In genomic region chr1:42052300-42052699, GRCh38 we compare ENCODE assay signal across 27 cellular contexts.
"Had no signal": no experiment of that assay in that cellular context is flagged by ENCODE, and none has a peak within 500 bp of the region (broad histone marks: within the 10 kb centered on the region; RNA-seq: fewer than 3 reads in every experiment).

No MANE protein-coding gene starts in this region.

- H3K27me3 ChIP-seq: ascending aorta, heart left ventricle, left lung, right atrium auricular region, tibial nerve, uterus had no signal

- H3K27ac Mint-ChIP-seq: activated naive CD4-positive, alpha-beta T cell treated with anti-CD3 and anti-CD28 coated beads, Interleukin-2, amount 10 ng/mL, durations not matched to agents 7 days and 5 days; activated naive CD8-positive, alpha-beta T cell treated with anti-CD3 and anti-CD28 coated beads, Interleukin-2, amount 50 U/mL, for 24 hours; stimulated activated naive CD8-positive, alpha-beta T cell treated with anti-CD3 and anti-CD28 coated beads, Interleukin-15, Interleukin-2, amounts not matched to agents 100 ng/mL and 50 ng/mL, for 24 hours had no signal

- H3K4me3 ChIP-seq: ascending aorta, gastroesophageal sphincter, heart left ventricle, left lung, right atrium auricular region, skin epidermis, tibial nerve, uterus had no signal

- H3K4me1 ChIP-seq: ascending aorta, gastroesophageal sphincter, left lung, right atrium auricular region, tibial nerve, uterus had no signal

- H3K4me1 Mint-ChIP-seq: activated naive CD4-positive, alpha-beta T cell treated with anti-CD3 and anti-CD28 coated beads, Interleukin-2, amount 10 ng/mL, durations not matched to agents 7 days and 5 days had no signal

- H3K36me3 Mint-ChIP-seq: activated naive CD4-positive, alpha-beta T cell treated with anti-CD3 and anti-CD28 coated beads, Interleukin-2, amount 10 ng/mL, durations not matched to agents 7 days and 5 days had no signal

- H3K36me3 ChIP-seq: ascending aorta, gastroesophageal sphincter, heart left ventricle, left lung, right atrium auricular region, tibial nerve, uterus had no signal

- H3K4me3 Mint-ChIP-seq: activated naive CD4-positive, alpha-beta T cell treated with anti-CD3 and anti-CD28 coated beads, Interleukin-2, amount 10 ng/mL, durations not matched to agents 7 days and 5 days; activated naive CD8-positive, alpha-beta T cell treated with anti-CD3 and anti-CD28 coated beads, Interleukin-2, amount 50 U/mL, for 24 hours; stimulated activated naive CD8-positive, alpha-beta T cell treated with anti-CD3 and anti-CD28 coated beads, Interleukin-15, Interleukin-2, amounts not matched to agents 100 ng/mL and 50 ng/mL, for 24 hours had no signal

- ATAC-seq: activated naive CD8-positive, alpha-beta T cell treated with anti-CD3 and anti-CD28 coated beads, Interleukin-2, amount 50 U/mL, for 24 hours; gastroesophageal sphincter; left lung had no signal

- FAIRE-seq: kidney had no signal

- H3K9me3 ChIP-seq: uterus had no signal

- H3K27ac ChIP-seq: ascending aorta, gastroesophageal sphincter, left lung, right atrium auricular region, skin epidermis, tibial nerve, uterus, VCaP had no signal

- DNase-seq: activated CD4-positive, alpha-beta T cell treated with anti-CD3 and anti-CD28 coated beads, Interleukin-2, amount 50 U/mL, for 1 hour; activated CD4-positive, CD25-positive, alpha-beta regulatory T cell treated with anti-CD3 and anti-CD28 coated beads, Interleukin-2, amount 50 U/mL, for 72 hours; activated CD8-positive, alpha-beta memory T cell treated with anti-CD3 and anti-CD28 coated beads for 24 hours; activated CD8-positive, alpha-beta memory T cell treated with anti-CD3 and anti-CD28 coated beads, Interleukin-2, amount 50 U/mL, for 48 hours; activated effector memory CD4-positive, alpha-beta T cell treated with Interleukin-2 at 50 U/mL for 16 hours; activated naive CD4-positive, alpha-beta T cell treated with anti-CD3 and anti-CD28 coated beads, Interleukin-2, amount 10 ng/mL, durations not matched to agents 7 days and 5 days; activated naive CD8-positive, alpha-beta T cell treated with anti-CD3 and anti-CD28 coated beads, Interleukin-2, amount 50 U/mL, for 24 hours; activated T-cell treated with anti-CD3 and anti-CD28 coated beads, Interleukin-2, amount 50 U/mL, for 48 hours; cerebellar nuclear complex; cortex of kidney; effector CD4-positive, alpha-beta T cell; heart left ventricle; kidney; left lung; mammary epithelial cell; midbrain; occipital lobe; posterior cingulate gyrus; T1000; uterus had no signal
